ENCODE assay signal across 14 cellular contexts in the genomic region with DNA sequence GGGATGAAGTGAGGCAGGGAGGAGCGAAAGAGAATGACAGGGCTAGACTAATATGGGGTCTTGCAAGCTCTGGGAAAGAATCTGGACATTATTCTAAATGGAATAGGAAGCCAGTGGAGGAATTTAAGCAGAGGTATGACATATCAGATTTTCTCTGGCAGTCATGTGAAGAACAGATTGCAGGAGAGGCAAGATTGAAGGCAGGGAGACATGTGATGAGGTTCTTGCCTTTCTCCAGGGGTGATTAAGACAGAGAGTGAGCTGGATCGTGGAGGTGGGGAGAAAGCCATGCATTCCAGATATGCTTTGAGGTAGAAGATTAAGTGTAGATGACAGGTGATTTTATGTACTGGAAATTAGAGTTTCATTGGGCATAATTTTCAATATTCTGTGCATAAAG. TPM values are rescaled to one million over a fixed set of nuclear protein-coding genes. Genes with fewer than 3 reads are reported as not detected.
DNase-seq lines count a peak whose midpoint lies in the region; ATAC-seq, FAIRE-seq and TF ChIP-seq lines count a peak whose summit lies in the region.
"Had no signal": no experiment of that assay in that cellular context is flagged by ENCODE, and none has a peak within 500 bp of the region (broad histone marks: within the 10 kb centered on the region; RNA-seq: fewer than 3 reads in every experiment).

No MANE protein-coding gene starts in this region.

- intact Hi-C loops in esophagus muscularis mucosa (cut with DNase I) (no loop called here), left cardiac atrium (cut with DNase I) (no loop called here)

- TF ChIP-seq POLR2A in H1 (IDR thresholded peaks at IDR 0.05; ENCODE audit: control extremely low read depth in 1 of 2, low read depth in 2 of 2, low read length in 2 of 2) = no peak
- TF ChIP-seq POLR2A in esophagus muscularis mucosa (IDR thresholded peaks at IDR 0.05; ENCODE audit: low read depth) = no peak

- peaks cover 11% of the 10 kb centered on the region for H3K23me2 ChIP-seq in H1 (ENCODE audit: low read depth, low read length)

- no peak overlapping the region for H3K9ac ChIP-seq in H1 (replicated peaks in 1 of 4; ENCODE audit: extremely low read depth in 1 of 4, low read depth in 3 of 4, low read length in 3 of 4)
- H3K9ac ChIP-seq in parathyroid adenoma = no peak overlapping the region

- peak; percentile 3 for DNase-seq in NCI-H82 (lab: John Stamatoyannopoulos, UW)
- no peak for DNase-seq in NCI-H82 treated with DMSO at 0.1 percent for 48 hours (lab: John Stamatoyannopoulos, UW; ENCODE audit: unreplicated experiment)
- DNase-seq in H1 (ENCODE audit: low read depth in 1 of 2, low spot score in 2 of 2) = no peak
- DNase-seq in esophagus muscularis mucosa (ENCODE audit: extremely low spot score) = no peak
- DNase-seq in left cardiac atrium = no peak
- DNase-seq: Caco-2; CD8-positive, alpha-beta memory T cell had no signal

- H3K79me2 ChIP-seq in H1 (ENCODE audit: control insufficient read depth in 1 of 2, insufficient read depth in 2 of 2, low read length in 2 of 2) (peaks cover 0 to 3% of the 10 kb centered on the region in 2 experiments; a peak in 2 of 4 replicates), parathyroid adenoma (no peaks in the 10 kb centered on the region)

- no peak overlapping the region for H3K4me3 ChIP-seq in H1 (ENCODE audit: extremely low read depth in 1 of 4, insufficient read depth in 2 of 4, low read depth in 3 of 4, low read length in 4 of 4)
- no peak overlapping the region for H3K4me3 ChIP-seq in parathyroid adenoma (ENCODE audit: low read depth, low read length)
- H3K4me3 ChIP-seq in esophagus muscularis mucosa = no peak overlapping the region

- no peaks in the 10 kb centered on the region for H3K9me3 ChIP-seq in H1 (ENCODE audit: insufficient read depth in 2 of 2, low read depth in 1 of 2, low read length in 1 of 2)
- no peaks in the 10 kb centered on the region for H3K9me3 ChIP-seq in parathyroid adenoma (ENCODE audit: control insufficient read depth, low read length)
- H3K9me3 ChIP-seq in esophagus muscularis mucosa = no peaks in the 10 kb centered on the region
- H3K9me3 ChIP-seq: Caco-2 had no signal

- no peak overlapping the region for H2BK12ac ChIP-seq in H1 (ENCODE audit: low read depth, low read length)

- FAIRE-seq in H1 (lab: Jason Lieb, UNC) = no peak
- FAIRE-seq: H54 had no signal

- no peak overlapping the region for H2AFZ ChIP-seq in H1 (ENCODE audit: low read length)
- no peak overlapping the region for H2AFZ ChIP-seq in parathyroid adenoma

- H2BK20ac ChIP-seq in H1 (ENCODE audit: low read length) = no peak overlapping the region

- H3K4me1 ChIP-seq in H1 (replicated peaks in 1 of 4; ENCODE audit: control insufficient read depth in 3 of 4, insufficient read depth in 4 of 4, low read length in 3 of 4) (peaks cover 0 to 5% (median 3%) of the 10 kb centered on the region in 4 experiments; a peak in 4 of 7 replicates), parathyroid adenoma (peaks cover 3% of the 10 kb centered on the region), esophagus muscularis mucosa (peaks cover 16 to 25% (median 21%) of the 10 kb centered on the region in 4 donors)

- H4K5ac ChIP-seq in H1 (ENCODE audit: insufficient read length, low read depth, low read length) = no peak overlapping the region

- no peak overlapping the region for H2AK5ac ChIP-seq in H1 (ENCODE audit: low read depth, low read length)

- H3K56ac ChIP-seq in H1 (replicated peaks; ENCODE audit: insufficient read length, low read depth, low read length) = no peak overlapping the region

- TF ChIP-seq EP300 in H1 (IDR thresholded peaks at IDR 0.05; ENCODE audit: borderline replicate concordance in 1 of 2, low read depth in 2 of 2, low read length in 2 of 2) (no peak), esophagus muscularis mucosa (IDR thresholded peaks at IDR 0.05) (no peak)

- no peak overlapping the region for H3K4ac ChIP-seq in H1 (replicated peaks; ENCODE audit: insufficient read length, low read depth, low read length)

- H2BK5ac ChIP-seq in H1 (ENCODE audit: low read depth, low read length) = no peak overlapping the region

- CTCF ChIA-PET in H1 (lab: Charles Lee; ENCODE audit: partially characterized antibody) = interaction anchor here (0.6 to 1.0 kb wide), 2 partner anchors 10 to 70 kb away, joined by 4 read pairs; partner anchors contain the start of gene CENPT

- no peak for TF ChIP-seq RAD21 in H1 (IDR thresholded peaks at IDR 0.05 in 1 of 2, conservative IDR thresholded peaks at IDR 0.05 in 1 of 2; ENCODE audit: low read depth in 2 of 2, low read length in 2 of 2)

- 0 out of 2 replicates have a peak overlapping the region, but pooled peaks have one; percentile 72 for H2BK15ac ChIP-seq in H1 (ENCODE audit: low read length)

- no peak overlapping the region for H3K14ac ChIP-seq in H1 (ENCODE audit: insufficient read length)

- no peak overlapping the region for H2BK120ac ChIP-seq in H1 (replicated peaks; ENCODE audit: low read depth, low read length)

- peaks cover 0 to 3% of the 10 kb centered on the region in 2 experiments for H4K20me1 ChIP-seq in H1 (replicated peaks in 1 of 2; ENCODE audit: control insufficient read depth in 1 of 2, insufficient read depth in 2 of 2, low read length in 2 of 2)

- H3K4me2 ChIP-seq in H1 (ENCODE audit: insufficient read depth in 1 of 2, low read depth in 2 of 2, low read length in 2 of 2) (no peak overlapping the region), parathyroid adenoma (ENCODE audit: low read length) (peak overlapping the region; percentile 53)

- H3K18ac ChIP-seq in H1 (ENCODE audit: extremely low read depth, low read length) = no peak overlapping the region

- H4K91ac ChIP-seq in H1 (replicated peaks; ENCODE audit: insufficient read length, low read length) = no peak overlapping the region

- no peaks in the 10 kb centered on the region; the same call in 1 of the 2 replicates for H3K79me1 ChIP-seq in H1 (ENCODE audit: low read depth, low read length)

- POLR2A ChIA-PET in H1 (lab: Charles Lee; ENCODE audit: partially characterized antibody) = interaction anchor here (1.3 kb wide), 1 partner anchor 8 kb away, joined by 3 read pairs; no protein-coding TSS in a partner anchor

- no peak for ATAC-seq in left cardiac atrium
- no peak for ATAC-seq in GM18907 (IDR thresholded peaks at IDR 0.05; ENCODE audit: unreplicated experiment)
- ATAC-seq: HCT116 had no signal

- H3K27ac ChIP-seq in H1 (ENCODE audit: low read depth, low read length) = no peak overlapping the region
- no peak overlapping the region for H3K27ac ChIP-seq in parathyroid adenoma
- H3K27ac ChIP-seq in esophagus muscularis mucosa (replicated peaks in 1 of 4) = no peak overlapping the region
- H3K27ac ChIP-seq: 22Rv1, HL-60 had no signal

- H3K27me3 ChIP-seq in H1 (replicated peaks in 1 of 4; ENCODE audit: control insufficient read depth in 3 of 4, extremely low read depth in 1 of 4, insufficient read depth in 3 of 4, low read length in 3 of 4) (no peaks in the 10 kb centered on the region), parathyroid adenoma (ENCODE audit: control insufficient read depth, insufficient read depth, low read length) (no peaks in the 10 kb centered on the region), esophagus muscularis mucosa (no peaks in the 10 kb centered on the region)

- H4K8ac ChIP-seq in H1 (ENCODE audit: extremely low read depth, insufficient read depth, low read length) = no peak overlapping the region

- WGBS in H1 (ENCODE audit: extremely low coverage in 1 of 2, insufficient coverage in 1 of 2, insufficient read length in 1 of 2, insufficient replicate concordance in 2 of 2, low coverage in 1 of 2, low lambda C conversion rate in 2 of 2, missing lambda C conversion rate in 1 of 2), 2 experiments = 91% methylated on average over 2 of the region's 2 CpGs; no CpG with 5 or more reads in 1 of the 2 experiments
- whole genome bisulfite sequencing in esophagus muscularis mucosa = 92% methylated on average over 2 of the region's 2 CpGs

- no peak overlapping the region for H3K23ac ChIP-seq in H1 (ENCODE audit: insufficient read length)

- TF ChIP-seq CTCF in H1 (IDR thresholded peaks at IDR 0.05; ENCODE audit: control extremely low read depth in 1 of 3, insufficient read depth in 1 of 3, low read depth in 1 of 3, low read length in 3 of 3) (no peak), parathyroid adenoma (IDR thresholded peaks at IDR 0.05) (no peak), esophagus muscularis mucosa (IDR thresholded peaks at IDR 0.05) (no peak)

- H3K36me3 ChIP-seq in H1 (ENCODE audit: control insufficient read depth in 2 of 4, insufficient read depth in 4 of 4, low read length in 3 of 4) (no peaks in the 10 kb centered on the region), parathyroid adenoma (ENCODE audit: control insufficient read depth, insufficient read depth, low read length) (no peaks in the 10 kb centered on the region), esophagus muscularis mucosa (no peaks in the 10 kb centered on the region)

RNA-seq across cellular contexts. Expression of gene THAP11, which starts 4.3 kb away (rescaled TPM):
- 54.8 and 56.4 TPM in 2 replicates for total RNA-seq in H1 (2021; fragmentation: NEBNext Ultra II Directional; extraction: Animal tissue kit (Norgen Biotek cat#: 25700))
- polyA plus RNA-seq in H1 (2011; rRNA removed) = 50.8 and 61.7 TPM in 2 replicates
- polyA plus RNA-seq in H1 (2011; cell fraction: cytosol; rRNA removed) = 65.6 TPM
- 43.6 TPM for polyA plus RNA-seq in H1 (2011; cell fraction: nucleus; rRNA removed)
- polyA plus RNA-seq in H1 (2012, experiment 1 of 2) = 39.6 to 44.1 TPM (median 43.1 TPM) in 4 replicates
- 43.8 TPM for polyA plus RNA-seq in H1 (2012, experiment 2 of 2)
- 28.0 TPM for polyA plus RNA-seq in H1 (2013, experiment 1 of 2)
- 28.8 TPM for polyA plus RNA-seq in H1 (2013, experiment 2 of 2)
- 28.1 and 32.3 TPM in 2 replicates for polyA minus RNA-seq in H1 (2011; rRNA and poly(A)+ RNA removed)
- 32.9 TPM for polyA minus RNA-seq in H1 (2011; cell fraction: cytosol; rRNA and poly(A)+ RNA removed)
- polyA minus RNA-seq in H1 (2011; cell fraction: nucleus; rRNA and poly(A)+ RNA removed) = 19.9 TPM
- total RNA-seq in esophagus muscularis mucosa = 100 to 1,000 TPM in 1 of 4 donors, 10 to 100 TPM in 3; 60.2 to 101 (median 78.3) TPM
- 10 to 100 TPM; 24.5 to 24.7 TPM for total RNA-seq in left cardiac atrium

RNA-seq across cellular contexts. Expression of gene NUTF2, which starts 8.9 kb away (rescaled TPM):
- total RNA-seq in H1 (2021; fragmentation: NEBNext Ultra II Directional; extraction: Animal tissue kit (Norgen Biotek cat#: 25700)) = 219 and 229 TPM in 2 replicates
- polyA plus RNA-seq in H1 (2011; rRNA removed) = 377 and 382 TPM in 2 replicates
- 322 TPM for polyA plus RNA-seq in H1 (2011; cell fraction: cytosol; rRNA removed)
- 256 TPM for polyA plus RNA-seq in H1 (2011; cell fraction: nucleus; rRNA removed)
- 285 to 353 TPM (median 329 TPM) in 4 replicates for polyA plus RNA-seq in H1 (2012, experiment 1 of 2)
- polyA plus RNA-seq in H1 (2012, experiment 2 of 2) = 190 TPM
- 335 TPM for polyA plus RNA-seq in H1 (2013, experiment 1 of 2)
- polyA plus RNA-seq in H1 (2013, experiment 2 of 2) = 317 TPM
- 306 and 380 TPM in 2 replicates for polyA minus RNA-seq in H1 (2011; rRNA and poly(A)+ RNA removed)
- 201 TPM for polyA minus RNA-seq in H1 (2011; cell fraction: cytosol; rRNA and poly(A)+ RNA removed)
- polyA minus RNA-seq in H1 (2011; cell fraction: nucleus; rRNA and poly(A)+ RNA removed) = 150 TPM
- total RNA-seq in esophagus muscularis mucosa (100 to 1,000 TPM; 101 to 246 (median 174) TPM), left cardiac atrium (10 to 100 TPM; 59.8 to 73.9 TPM)

RNA-seq across cellular contexts. Expression of gene CENPT, which starts 9.7 kb away (rescaled TPM):
- total RNA-seq in H1 (2021; fragmentation: NEBNext Ultra II Directional; extraction: Animal tissue kit (Norgen Biotek cat#: 25700)) = 42.2 and 42.4 TPM in 2 replicates
- polyA plus RNA-seq in H1 (2011; rRNA removed) = 53.4 and 82.7 TPM in 2 replicates
- 82.3 TPM for polyA plus RNA-seq in H1 (2011; cell fraction: cytosol; rRNA removed)
- 415 TPM for polyA plus RNA-seq in H1 (2011; cell fraction: nucleus; rRNA removed)
- polyA plus RNA-seq in H1 (2012, experiment 1 of 2) = 38.1 to 58.6 TPM (median 58.5 TPM) in 4 replicates
- polyA plus RNA-seq in H1 (2012, experiment 2 of 2) = 39.5 TPM
- 41.5 TPM for polyA plus RNA-seq in H1 (2013, experiment 1 of 2)
- polyA plus RNA-seq in H1 (2013, experiment 2 of 2) = 34.8 TPM
- polyA minus RNA-seq in H1 (2011; rRNA and poly(A)+ RNA removed) = 22.9 and 26.2 TPM in 2 replicates
- 18.9 TPM for polyA minus RNA-seq in H1 (2011; cell fraction: cytosol; rRNA and poly(A)+ RNA removed)
- polyA minus RNA-seq in H1 (2011; cell fraction: nucleus; rRNA and poly(A)+ RNA removed) = 50.5 TPM
- total RNA-seq in esophagus muscularis mucosa (10 to 100 TPM; 30.3 to 50.7 (median 33.2) TPM), left cardiac atrium (10 to 100 TPM; 22.1 to 22.2 TPM)

RNA-seq across cellular contexts. Expression of gene TSNAXIP1, which starts 31.1 kb away (rescaled TPM):
- 0.37 and 1.3 TPM in 2 replicates for total RNA-seq in H1 (2021; fragmentation: NEBNext Ultra II Directional; extraction: Animal tissue kit (Norgen Biotek cat#: 25700))
- 0.39 and 0.94 TPM in 2 replicates for polyA plus RNA-seq in H1 (2011; rRNA removed)
- polyA plus RNA-seq in H1 (2011; cell fraction: cytosol; rRNA removed) = 1.2 TPM
- polyA plus RNA-seq in H1 (2011; cell fraction: nucleus; rRNA removed) = 5.5 TPM
- polyA plus RNA-seq in H1 (2012, experiment 1 of 2) = 1.2 to 1.6 TPM (median 1.3 TPM) in 4 replicates
- polyA plus RNA-seq in H1 (2012, experiment 2 of 2) = 0.37 TPM
- 0.97 TPM for polyA plus RNA-seq in H1 (2013, experiment 1 of 2)
- polyA plus RNA-seq in H1 (2013, experiment 2 of 2) = 0.74 TPM
- 0.41 TPM in 2 replicates for polyA minus RNA-seq in H1 (2011; rRNA and poly(A)+ RNA removed)
- not detected for polyA minus RNA-seq in H1 (2011; cell fraction: cytosol; rRNA and poly(A)+ RNA removed)
- polyA minus RNA-seq in H1 (2011; cell fraction: nucleus; rRNA and poly(A)+ RNA removed) = 1.2 TPM
- total RNA-seq in esophagus muscularis mucosa (1 to 10 TPM in 3 of 4 donors, under 1 TPM in 1; 0.83 to 2.2 (median 1.1) TPM), left cardiac atrium (under 1 TPM; 0.55 to 0.74 TPM)
- polyA plus RNA-seq: CD14-positive monocyte had no signal

RNA-seq across cellular contexts. Expression of gene RANBP10, which starts 31.5 kb away (rescaled TPM):
- total RNA-seq in H1 (2021; fragmentation: NEBNext Ultra II Directional; extraction: Animal tissue kit (Norgen Biotek cat#: 25700)) = 13.8 and 16.8 TPM in 2 replicates
- 14.2 and 16.3 TPM in 2 replicates for polyA plus RNA-seq in H1 (2011; rRNA removed)
- 9.9 TPM for polyA plus RNA-seq in H1 (2011; cell fraction: cytosol; rRNA removed)
- polyA plus RNA-seq in H1 (2011; cell fraction: nucleus; rRNA removed) = 20.6 TPM
- polyA plus RNA-seq in H1 (2012, experiment 1 of 2) = 10.6 to 12.7 TPM (median 11.3 TPM) in 4 replicates
- 7.9 TPM for polyA plus RNA-seq in H1 (2012, experiment 2 of 2)
- polyA plus RNA-seq in H1 (2013, experiment 1 of 2) = 7.7 TPM
- polyA plus RNA-seq in H1 (2013, experiment 2 of 2) = 7.7 TPM
- 26.2 and 32.5 TPM in 2 replicates for polyA minus RNA-seq in H1 (2011; rRNA and poly(A)+ RNA removed)
- polyA minus RNA-seq in H1 (2011; cell fraction: cytosol; rRNA and poly(A)+ RNA removed) = 7.8 TPM
- 10.3 TPM for polyA minus RNA-seq in H1 (2011; cell fraction: nucleus; rRNA and poly(A)+ RNA removed)
- total RNA-seq in esophagus muscularis mucosa (10 to 100 TPM in 2 of 4 donors, 1 to 10 TPM in 2; 5.8 to 12.2 (median 8.6) TPM), left cardiac atrium (10 to 100 TPM; 10.9 to 14.3 TPM)
